In genomic region chr4:121428721-121429120, GRCh38 we compare ENCODE assay signal across 22 cellular contexts. TPM values are rescaled to one million over a fixed set of nuclear protein-coding genes. Genes with fewer than 3 reads are reported as not detected.
DNase-seq lines count a peak whose midpoint lies in the region; ATAC-seq and TF ChIP-seq lines count a peak whose summit lies in the region.
"Had no signal": no experiment of that assay in that cellular context is flagged by ENCODE, and none has a peak within 500 bp of the region (broad histone marks: within the 10 kb centered on the region; RNA-seq: fewer than 3 reads in every experiment).

No MANE protein-coding gene starts in this region.

- POLR2A ChIA-PET in CD4-positive, alpha-beta memory T cell (lab: Charles Lee; ENCODE audit: partially characterized antibody), result no interaction called here

- CTCF ChIA-PET in CD4-positive, alpha-beta memory T cell (lab: Charles Lee; ENCODE audit: partially characterized antibody), result no interaction called here

- H3K36me3 Mint-ChIP-seq in CD4-positive, alpha-beta memory T cell, result no peaks in the 10 kb centered on the region
- H3K36me3 Mint-ChIP-seq: neural progenitor cell; stimulated activated memory B cell treated with anti-CD40 and anti-IgM and Interleukin-4, amounts not matched to agents 10 μg/mL and 1 μg/mL and 100 μg/mL, for 72 hours had no signal

- no peak overlapping the region for H3K27ac Mint-ChIP-seq in CD4-positive, alpha-beta memory T cell
- H3K27ac Mint-ChIP-seq: activated naive CD4-positive, alpha-beta T cell treated with anti-CD3 and anti-CD28 coated beads, Interleukin-2, amount 50 U/mL, for 72 hours; neural progenitor cell; stimulated activated memory B cell treated with anti-CD40 and anti-IgM and Interleukin-4, amounts not matched to agents 10 μg/mL and 1 μg/mL and 100 μg/mL, for 72 hours had no signal

- intact Hi-C loops in CD4-positive, alpha-beta memory T cell (cut with micrococcal nuclease), result no loop called here

- TF ChIP-seq CTCF in astrocyte of the spinal cord (IDR thresholded peaks at IDR 0.05; ENCODE audit: low read depth, low read length) (no peak), fibroblast of villous mesenchyme (IDR thresholded peaks at IDR 0.05; ENCODE audit: insufficient read depth, low read depth, low read length) (no peak)

- H3K36me3 ChIP-seq in CD4-positive, alpha-beta memory T cell (ENCODE audit: insufficient read depth, low read length), result no peaks in the 10 kb centered on the region
- H3K36me3 ChIP-seq: BLaER1 treated with 17β-estradiol and CSF1 and Interleukin-3, amounts not matched to agents 10 nM and 100 nM; cardiac muscle cell; esophagus squamous epithelium; neural progenitor cell; thyroid gland had no signal

- no peaks in the 10 kb centered on the region for H3K4me1 Mint-ChIP-seq in CD4-positive, alpha-beta memory T cell
- H3K4me1 Mint-ChIP-seq: stimulated activated memory B cell treated with anti-CD40 and anti-IgM and Interleukin-4, amounts not matched to agents 10 μg/mL and 1 μg/mL and 100 μg/mL, for 72 hours had no signal

- H3K9me3 Mint-ChIP-seq in CD4-positive, alpha-beta memory T cell, result peaks cover 0 to 9% (median 3%) of the 10 kb centered on the region in 8 donors

- ATAC-seq in GM19328 (IDR thresholded peaks at IDR 0.05; ENCODE audit: unreplicated experiment), result no peak
- ATAC-seq: activated naive CD4-positive, alpha-beta T cell treated with anti-CD3 and anti-CD28 coated beads, Interleukin-2, amount 50 U/mL, for 72 hours; stimulated activated memory B cell treated with anti-CD40 and anti-IgM and Interleukin-4, amounts not matched to agents 10 μg/mL and 1 μg/mL and 100 μg/mL, for 72 hours had no signal

- DNase-seq in A172 (ENCODE audit: low spot score), result peak; percentile 13
- DNase-seq in HT-29 (ENCODE audit: low spot score), result peak; percentile 16
- DNase-seq in astrocyte of the spinal cord (ENCODE audit: low read depth, low spot score), result peak; percentile 50
- peak; percentile 6 for DNase-seq in fibroblast of villous mesenchyme (ENCODE audit: low read depth)
- no peak for DNase-seq in activated CD4-positive, alpha-beta T cell treated with anti-CD3 and anti-CD28 coated beads for 1 hour
- DNase-seq in CD4-positive, alpha-beta memory T cell, result no peak
- no peak for DNase-seq in NCI-H510A (lab: John Stamatoyannopoulos, UW)
- DNase-seq: DMS153, esophagus squamous epithelium, NCI-H1092, NCI-H2107, NCI-H526, OCI-M1, SK-N-SH, thyroid gland had no signal

- H3K27me3 Mint-ChIP-seq in CD4-positive, alpha-beta memory T cell, result peaks cover 7 to 14% of the 10 kb centered on the region in 2 donors
- H3K27me3 Mint-ChIP-seq: stimulated activated memory B cell treated with anti-CD40 and anti-IgM and Interleukin-4, amounts not matched to agents 10 μg/mL and 1 μg/mL and 100 μg/mL, for 72 hours had no signal

- H3K27ac ChIP-seq in CD4-positive, alpha-beta memory T cell (ENCODE audit: low read depth, low read length), result no peak overlapping the region
- H3K27ac ChIP-seq: BLaER1 treated with 17β-estradiol and CSF1 and Interleukin-3, amounts not matched to agents 10 nM and 100 nM; cardiac muscle cell; esophagus squamous epithelium; KMS-11; neural progenitor cell; thyroid gland had no signal

- no peaks in the 10 kb centered on the region for H3K27me3 ChIP-seq in CD4-positive, alpha-beta memory T cell (ENCODE audit: insufficient read depth, low read length)
- H3K27me3 ChIP-seq: BLaER1 treated with 17β-estradiol and CSF1 and Interleukin-3, amounts not matched to agents 10 nM and 100 nM; cardiac muscle cell; esophagus squamous epithelium; neural progenitor cell; thyroid gland had no signal

- no peak overlapping the region for H3K4me3 Mint-ChIP-seq in CD4-positive, alpha-beta memory T cell
- H3K4me3 Mint-ChIP-seq: neural progenitor cell; stimulated activated memory B cell treated with anti-CD40 and anti-IgM and Interleukin-4, amounts not matched to agents 10 μg/mL and 1 μg/mL and 100 μg/mL, for 72 hours had no signal

- H3K9me3 ChIP-seq in CD4-positive, alpha-beta memory T cell (ENCODE audit: control insufficient read depth in 1 of 2, low read length in 2 of 2), result peaks cover 0 to 4% of the 10 kb centered on the region in 2 donors
- H3K9me3 ChIP-seq: esophagus squamous epithelium, SK-N-SH, thyroid gland had no signal

- no peak overlapping the region for H3K4me3 ChIP-seq in astrocyte of the spinal cord (ENCODE audit: low read depth, low read length)
- H3K4me3 ChIP-seq in fibroblast of villous mesenchyme (ENCODE audit: low read depth, low read length), result no peak overlapping the region
- no peak overlapping the region for H3K4me3 ChIP-seq in CD4-positive, alpha-beta memory T cell (ENCODE audit: low read length in 2 of 2)
- H3K4me3 ChIP-seq: BLaER1 treated with 17β-estradiol and CSF1 and Interleukin-3, amounts not matched to agents 10 nM and 100 nM; cardiac muscle cell; esophagus squamous epithelium; neural progenitor cell; thyroid gland had no signal

- in situ Hi-C loops in astrocyte of the spinal cord (cut with HindIII; ENCODE audit: low sequenced_read_pairs), result no loop called here

- no peaks in the 10 kb centered on the region for H3K4me1 ChIP-seq in CD4-positive, alpha-beta memory T cell (ENCODE audit: insufficient read depth, low read length)
- H3K4me1 ChIP-seq: BLaER1 treated with 17β-estradiol and CSF1 and Interleukin-3, amounts not matched to agents 10 nM and 100 nM; esophagus squamous epithelium; neural progenitor cell; thyroid gland had no signal

RNA-seq across cellular contexts. Expression of gene QRFPR, which starts 47.9 kb away (rescaled TPM):
- total RNA-seq in A172 (2014; rRNA removed; shearing (Covaris generic)), result not detected in 2 replicates
- not detected in 2 replicates for total RNA-seq in HT-29 (2014; rRNA removed; shearing (Covaris generic))
- not detected in 2 replicates for total RNA-seq in fibroblast of villous mesenchyme
- total RNA-seq in CD4-positive, alpha-beta memory T cell, result not detected
- polyA plus RNA-seq in CD4-positive, alpha-beta memory T cell, result not detected
- total RNA-seq: activated naive CD4-positive, alpha-beta T cell treated with anti-CD3 and anti-CD28 coated beads, Interleukin-2, amount 50 U/mL, for 72 hours had no signal
- polyA plus RNA-seq: SK-N-SH had no signal

Comparison
In these comparisons a context has a peak if more than half of its experiments do, and no peak if none do; other contexts are left out.
1. DNase-seq: peak in A172 (single experiment), HT-29 (single experiment), astrocyte of the spinal cord (single experiment) and fibroblast of villous mesenchyme (single experiment); none in activated CD4-positive, alpha-beta T cell treated with anti-CD3 and anti-CD28 coated beads for 1 hour (single experiment), CD4-positive, alpha-beta memory T cell (0 of 5) and NCI-H510A (single experiment).